9 cellular contexts compared by ENCODE assay signal in genomic region chr20:58982406-58983114, GRCh38. TPM values are rescaled to one million over a fixed set of nuclear protein-coding genes. Genes with fewer than 3 reads are reported as not detected.
DNase-seq lines count a peak whose midpoint lies in the region; ATAC-seq, FAIRE-seq and TF ChIP-seq lines count a peak whose summit lies in the region.
"Had no signal": no experiment of that assay in that cellular context is flagged by ENCODE, and none has a peak within 500 bp of the region (broad histone marks: within the 10 kb centered on the region; RNA-seq: fewer than 3 reads in every experiment).

No MANE protein-coding gene starts in this region.

- H3K9me3 ChIP-seq in BLaER1 treated with 17β-estradiol and CSF1 and Interleukin-3, amounts not matched to agents 10 nM and 100 nM (replicated peaks in 1 of 11), result no peaks in the 10 kb centered on the region

- H3K27me3 ChIP-seq in BLaER1 treated with 17β-estradiol and CSF1 and Interleukin-3, amounts not matched to agents 10 nM and 100 nM, result no peaks in the 10 kb centered on the region
- no peaks in the 10 kb centered on the region for H3K27me3 ChIP-seq in KMS-11 (ENCODE audit: insufficient read depth, low read depth)

- H2AFZ ChIP-seq in KMS-11 (ENCODE audit: low read depth), result no peak overlapping the region

- H3K36me3 ChIP-seq in BLaER1 treated with 17β-estradiol and CSF1 and Interleukin-3, amounts not matched to agents 10 nM and 100 nM, result peaks cover 17 to 47% (median 35%) of the 10 kb centered on the region in 11 experiments
- H3K36me3 ChIP-seq in KMS-11 (ENCODE audit: insufficient read depth), result peaks cover 8% of the 10 kb centered on the region

- peak overlapping the region; percentile 44 to 81 (median 66) for H3K27ac Mint-ChIP-seq in brain
- H3K27ac Mint-ChIP-seq in natural killer cell treated with Interleukin-12 subunit alpha and Interleukin-12 subunit beta and Interleukin-15 and Interleukin-18, amount 100 ng/mL, for 72 hours, result peak overlapping the region; percentile 63 to 83

- no peak for FAIRE-seq in D721Med (lab: Jason Lieb, UNC)

- H4K20me1 ChIP-seq in BLaER1 treated with 17β-estradiol and CSF1 and Interleukin-3, amounts not matched to agents 10 nM and 100 nM, result peaks cover 33 to 61% (median 50%) of the 10 kb centered on the region in 11 experiments; a peak in 21 of 22 replicates
- no peaks in the 10 kb centered on the region; the same call in 1 of the 2 replicates for H4K20me1 ChIP-seq in KMS-11 (ENCODE audit: insufficient read depth)

- H3K4me3 ChIP-seq in BLaER1 treated with 17β-estradiol and CSF1 and Interleukin-3, amounts not matched to agents 10 nM and 100 nM, result peak overlapping the region; percentile 80 to 94 (median 86)
- no peak overlapping the region for H3K4me3 ChIP-seq in KMS-11 (IDR thresholded peaks at IDR 0.05; ENCODE audit: insufficient read depth, low read depth, low read length)

- H3K9me3 Mint-ChIP-seq in brain, result peaks cover 0 to 21% (median 7%) of the 10 kb centered on the region in 5 experiments
- H3K9me3 Mint-ChIP-seq in natural killer cell treated with Interleukin-12 subunit alpha and Interleukin-12 subunit beta and Interleukin-15 and Interleukin-18, amount 100 ng/mL, for 72 hours, result no peaks in the 10 kb centered on the region

- peak in 1 of 2 donors; percentile 61 for ATAC-seq in natural killer cell treated with Interleukin-12 subunit alpha and Interleukin-12 subunit beta and Interleukin-15 and Interleukin-18, amount 100 ng/mL, for 72 hours
- ATAC-seq in HG03378 (IDR thresholded peaks at IDR 0.05; ENCODE audit: unreplicated experiment), result no peak

- peak overlapping the region in 6 of 11 experiments; percentile 91 to 98 (median 98); a peak in 8 of 22 replicates for H3K27ac ChIP-seq in BLaER1 treated with 17β-estradiol and CSF1 and Interleukin-3, amounts not matched to agents 10 nM and 100 nM
- no peak overlapping the region; the same call in 1 of the 2 replicates for H3K27ac ChIP-seq in KMS-11

- H3K9ac ChIP-seq in BLaER1 treated with 17β-estradiol and CSF1 and Interleukin-3, amounts not matched to agents 10 nM and 100 nM, result peak overlapping the region; percentile 91 to 98 (median 97); a peak in 18 of 22 replicates
- H3K9ac ChIP-seq in KMS-11, result peak overlapping the region; percentile 83; the same call in 1 of the 2 replicates

- H3K36me3 Mint-ChIP-seq in brain, result peaks cover 23% of the 10 kb centered on the region
- H3K36me3 Mint-ChIP-seq in natural killer cell treated with Interleukin-12 subunit alpha and Interleukin-12 subunit beta and Interleukin-15 and Interleukin-18, amount 100 ng/mL, for 72 hours, result peaks cover 10% of the 10 kb centered on the region

- H3K79me2 ChIP-seq in KMS-11 (ENCODE audit: insufficient read depth, low read depth), result peaks cover 46% of the 10 kb centered on the region

- H3K4me1 ChIP-seq in BLaER1 treated with 17β-estradiol and CSF1 and Interleukin-3, amounts not matched to agents 10 nM and 100 nM, result peaks cover 30 to 47% (median 40%) of the 10 kb centered on the region in 10 experiments
- peaks cover 15% of the 10 kb centered on the region for H3K4me1 ChIP-seq in KMS-11 (ENCODE audit: low read depth, poor library complexity, severe bottlenecking)

- peaks cover 13% of the 10 kb centered on the region for H3K27me3 Mint-ChIP-seq in brain
- no peaks in the 10 kb centered on the region for H3K27me3 Mint-ChIP-seq in natural killer cell treated with Interleukin-12 subunit alpha and Interleukin-12 subunit beta and Interleukin-15 and Interleukin-18, amount 100 ng/mL, for 72 hours

- peak overlapping the region; percentile 89 to 94 (median 94) for H3K4me3 Mint-ChIP-seq in brain
- H3K4me3 Mint-ChIP-seq in natural killer cell treated with Interleukin-12 subunit alpha and Interleukin-12 subunit beta and Interleukin-15 and Interleukin-18, amount 100 ng/mL, for 72 hours, result peak overlapping the region; percentile 88

- TF ChIP-seq CTCF in KMS-11 (conservative IDR thresholded peaks at IDR 0.05; ENCODE audit: low read depth, low read length) (no peak), brain (conservative IDR thresholded peaks at IDR 0.05) (no peak), D721Med (IDR thresholded peaks at IDR 0.05; ENCODE audit: insufficient read depth, missing control alignments) (no peak)

- H3K4me2 ChIP-seq in BLaER1 treated with 17β-estradiol and CSF1 and Interleukin-3, amounts not matched to agents 10 nM and 100 nM, result peak overlapping the region; percentile 77 to 96 (median 89)
- H3K4me2 ChIP-seq in KMS-11, result peak overlapping the region; percentile 87

- DNase-seq in natural killer cell treated with Interleukin-12 subunit alpha and Interleukin-12 subunit beta and Interleukin-15 and Interleukin-18, amount 100 ng/mL, for 72 hours (ENCODE audit: low spot score), result no peak
- DNase-seq in NCI-H345 treated with DMSO at 0.1 percent for 48 hours (lab: John Stamatoyannopoulos, UW; ENCODE audit: unreplicated experiment), result no peak
- DNase-seq in NCI-H1105 treated with DMSO at 0.1 percent for 48 hours (lab: John Stamatoyannopoulos, UW), result no peak
- DNase-seq in D721Med (ENCODE audit: insufficient read length, low spot score), result no peak
- DNase-seq: activated CD4-positive, alpha-beta T cell treated with anti-CD3 and anti-CD28 coated beads, Interleukin-2, amount 50 U/mL, for 1 hour had no signal

- H3K4me1 Mint-ChIP-seq in brain, result peaks cover 40% of the 10 kb centered on the region
- H3K4me1 Mint-ChIP-seq in natural killer cell treated with Interleukin-12 subunit alpha and Interleukin-12 subunit beta and Interleukin-15 and Interleukin-18, amount 100 ng/mL, for 72 hours (ENCODE audit: low read depth in 2 of 2), result peaks cover 25 to 43% of the 10 kb centered on the region in 2 donors

RNA-seq across cellular contexts. Expression of gene NELFCD, which starts 1.5 kb away (rescaled TPM):
- polyA plus RNA-seq in brain (ENCODE audit: insufficient read depth, low read depth, low replicate concordance), result 153 TPM
- total RNA-seq in natural killer cell treated with Interleukin-12 subunit alpha and Interleukin-12 subunit beta and Interleukin-15 and Interleukin-18, amount 100 ng/mL, for 72 hours, result 100 to 1,000 TPM in 1 of 2 donors, 10 to 100 TPM in 1; 89.1 to 106 TPM

RNA-seq across cellular contexts. Expression of gene CTSZ, which starts 24.5 kb away (rescaled TPM):
- polyA plus RNA-seq in brain (ENCODE audit: insufficient read depth, low read depth, low replicate concordance), result 32.2 TPM
- 10 to 100 TPM; 19.2 to 32.8 TPM for total RNA-seq in natural killer cell treated with Interleukin-12 subunit alpha and Interleukin-12 subunit beta and Interleukin-15 and Interleukin-18, amount 100 ng/mL, for 72 hours

RNA-seq across cellular contexts. Expression of gene TUBB1, which starts 36.7 kb away (rescaled TPM):
- polyA plus RNA-seq in brain (ENCODE audit: insufficient read depth, low read depth, low replicate concordance), result not detected
- not detected for total RNA-seq in natural killer cell treated with Interleukin-12 subunit alpha and Interleukin-12 subunit beta and Interleukin-15 and Interleukin-18, amount 100 ng/mL, for 72 hours

RNA-seq across cellular contexts. Expression of gene ATP5F1E, which starts 49.6 kb away (rescaled TPM):
- polyA plus RNA-seq in brain (ENCODE audit: insufficient read depth, low read depth, low replicate concordance), result 87.4 TPM
- 10 to 100 TPM; 62.2 to 72.3 TPM for total RNA-seq in natural killer cell treated with Interleukin-12 subunit alpha and Interleukin-12 subunit beta and Interleukin-15 and Interleukin-18, amount 100 ng/mL, for 72 hours
